Comparison of ENCODE assay signal across 1 cellular context in genomic region chr3:99781761-99782160, GRCh38.
TF ChIP-seq lines count a peak whose summit lies in the region.

No MANE protein-coding gene starts in this region.

TF ChIP-seq in GM23338, 12 proteins besides CTCF, POLR2A, EP300 and RAD21 (continued from another document):
- TF ChIP-seq, protein P1, sequence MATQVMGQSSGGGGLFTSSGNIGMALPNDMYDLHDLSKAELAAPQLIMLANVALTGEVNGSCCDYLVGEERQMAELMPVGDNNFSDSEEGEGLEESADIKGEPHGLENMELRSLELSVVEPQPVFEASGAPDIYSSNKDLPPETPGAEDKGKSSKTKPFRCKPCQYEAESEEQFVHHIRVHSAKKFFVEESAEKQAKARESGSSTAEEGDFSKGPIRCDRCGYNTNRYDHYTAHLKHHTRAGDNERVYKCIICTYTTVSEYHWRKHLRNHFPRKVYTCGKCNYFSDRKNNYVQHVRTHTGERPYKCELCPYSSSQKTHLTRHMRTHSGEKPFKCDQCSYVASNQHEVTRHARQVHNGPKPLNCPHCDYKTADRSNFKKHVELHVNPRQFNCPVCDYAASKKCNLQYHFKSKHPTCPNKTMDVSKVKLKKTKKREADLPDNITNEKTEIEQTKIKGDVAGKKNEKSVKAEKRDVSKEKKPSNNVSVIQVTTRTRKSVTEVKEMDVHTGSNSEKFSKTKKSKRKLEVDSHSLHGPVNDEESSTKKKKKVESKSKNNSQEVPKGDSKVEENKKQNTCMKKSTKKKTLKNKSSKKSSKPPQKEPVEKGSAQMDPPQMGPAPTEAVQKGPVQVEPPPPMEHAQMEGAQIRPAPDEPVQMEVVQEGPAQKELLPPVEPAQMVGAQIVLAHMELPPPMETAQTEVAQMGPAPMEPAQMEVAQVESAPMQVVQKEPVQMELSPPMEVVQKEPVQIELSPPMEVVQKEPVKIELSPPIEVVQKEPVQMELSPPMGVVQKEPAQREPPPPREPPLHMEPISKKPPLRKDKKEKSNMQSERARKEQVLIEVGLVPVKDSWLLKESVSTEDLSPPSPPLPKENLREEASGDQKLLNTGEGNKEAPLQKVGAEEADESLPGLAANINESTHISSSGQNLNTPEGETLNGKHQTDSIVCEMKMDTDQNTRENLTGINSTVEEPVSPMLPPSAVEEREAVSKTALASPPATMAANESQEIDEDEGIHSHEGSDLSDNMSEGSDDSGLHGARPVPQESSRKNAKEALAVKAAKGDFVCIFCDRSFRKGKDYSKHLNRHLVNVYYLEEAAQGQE (IDR thresholded peaks at IDR 0.05; ENCODE audit: unreplicated experiment): no peak
- TF ChIP-seq EZH2 (IDR thresholded peaks at IDR 0.05; ENCODE audit: low read depth, unreplicated experiment) (no peak), STAT1 (IDR thresholded peaks at IDR 0.05; ENCODE audit: unreplicated experiment) (no peak)
TF ChIP-seq in GM23338: peak in this region for 0.
